In genomic region chr19:9620842-9621155, GRCh38 we compare ENCODE assay signal across 8 cellular contexts. TPM values are rescaled to one million over a fixed set of nuclear protein-coding genes. Genes with fewer than 3 reads are reported as not detected.
DNase-seq lines count a peak whose midpoint lies in the region; ATAC-seq and TF ChIP-seq lines count a peak whose summit lies in the region.

No MANE protein-coding gene starts in this region.

- CTCF ChIA-PET in activated CD8-positive, alpha-beta T cell treated with anti-CD3 and anti-CD28 coated beads, Interleukin-2, amount 10 ng/mL, durations not matched to agents 7 days and 5 days (lab: Charles Lee): interaction anchor here (1.1 kb wide), 1 partner anchor 34 kb away, joined by 3 read pairs; no protein-coding TSS in a partner anchor

- peaks cover 46% of the 10 kb centered on the region for H3K36me3 Mint-ChIP-seq in activated CD8-positive, alpha-beta T cell treated with anti-CD3 and anti-CD28 coated beads, Interleukin-2, amount 10 ng/mL, durations not matched to agents 7 days and 5 days (ENCODE audit: low read depth)
- peaks cover 9 to 32% of the 10 kb centered on the region in 2 donors for H3K36me3 Mint-ChIP-seq in stimulated activated naive B cell treated with anti-CD40 and anti-IgM and Interleukin-4, amounts not matched to agents 10 μg/mL and 1 μg/mL and 100 μg/mL, for 72 hours

- H3K4me3 ChIP-seq in HFF-Myc (replicated peaks; ENCODE audit: low read depth, low read length) (peak overlapping the region; percentile 91), iPS DF 6.9 (ENCODE audit: low read length) (peak overlapping the region; percentile 77)

- no peak for TF ChIP-seq CTCF in HFF-Myc (IDR thresholded peaks at IDR 0.05; ENCODE audit: low read depth, low read length, missing control alignments)

- peaks cover 5% of the 10 kb centered on the region for H3K9me3 Mint-ChIP-seq in activated CD8-positive, alpha-beta T cell treated with anti-CD3 and anti-CD28 coated beads, Interleukin-2, amount 10 ng/mL, durations not matched to agents 7 days and 5 days (ENCODE audit: insufficient read depth)
- no peaks in the 10 kb centered on the region for H3K9me3 Mint-ChIP-seq in stimulated activated naive B cell treated with anti-CD40 and anti-IgM and Interleukin-4, amounts not matched to agents 10 μg/mL and 1 μg/mL and 100 μg/mL, for 72 hours

- H3K27ac Mint-ChIP-seq in activated CD8-positive, alpha-beta T cell treated with anti-CD3 and anti-CD28 coated beads, Interleukin-2, amount 10 ng/mL, durations not matched to agents 7 days and 5 days: peak overlapping the region; percentile 99
- peak overlapping the region; percentile 100 for H3K27ac Mint-ChIP-seq in stimulated activated naive B cell treated with anti-CD40 and anti-IgM and Interleukin-4, amounts not matched to agents 10 μg/mL and 1 μg/mL and 100 μg/mL, for 72 hours

- POLR2A ChIA-PET in activated CD8-positive, alpha-beta T cell treated with anti-CD3 and anti-CD28 coated beads, Interleukin-2, amount 10 ng/mL, durations not matched to agents 7 days and 5 days (lab: Charles Lee): no interaction called here

- H3K27me3 Mint-ChIP-seq in activated CD8-positive, alpha-beta T cell treated with anti-CD3 and anti-CD28 coated beads, Interleukin-2, amount 10 ng/mL, durations not matched to agents 7 days and 5 days (ENCODE audit: low read depth): no peaks in the 10 kb centered on the region
- no peaks in the 10 kb centered on the region for H3K27me3 Mint-ChIP-seq in stimulated activated naive B cell treated with anti-CD40 and anti-IgM and Interleukin-4, amounts not matched to agents 10 μg/mL and 1 μg/mL and 100 μg/mL, for 72 hours

- H3K4me1 Mint-ChIP-seq in activated CD8-positive, alpha-beta T cell treated with anti-CD3 and anti-CD28 coated beads, Interleukin-2, amount 10 ng/mL, durations not matched to agents 7 days and 5 days (ENCODE audit: low read depth): peaks cover 19% of the 10 kb centered on the region
- peaks cover 9 to 20% of the 10 kb centered on the region in 2 donors for H3K4me1 Mint-ChIP-seq in stimulated activated naive B cell treated with anti-CD40 and anti-IgM and Interleukin-4, amounts not matched to agents 10 μg/mL and 1 μg/mL and 100 μg/mL, for 72 hours

- H3K27ac ChIP-seq in iPS DF 6.9 (ENCODE audit: low read length): no peak overlapping the region

- H3K4me3 Mint-ChIP-seq in activated CD8-positive, alpha-beta T cell treated with anti-CD3 and anti-CD28 coated beads, Interleukin-2, amount 10 ng/mL, durations not matched to agents 7 days and 5 days: peak overlapping the region; percentile 93
- peak overlapping the region; percentile 98 to 99 for H3K4me3 Mint-ChIP-seq in stimulated activated naive B cell treated with anti-CD40 and anti-IgM and Interleukin-4, amounts not matched to agents 10 μg/mL and 1 μg/mL and 100 μg/mL, for 72 hours

- DNase-seq in HFF-Myc (ENCODE audit: extremely low read depth, low read depth): no peak
- DNase-seq in activated CD8-positive, alpha-beta T cell treated with anti-CD3 and anti-CD28 coated beads, Interleukin-2, amount 10 ng/mL, durations not matched to agents 7 days and 5 days: no peak
- DNase-seq in iPS DF 6.9 (ENCODE audit: low read depth, low spot score): no peak
- no peak for DNase-seq in stimulated activated naive B cell treated with anti-CD40 and anti-IgM and Interleukin-4, amounts not matched to agents 10 μg/mL and 1 μg/mL and 100 μg/mL, for 72 hours
- no peak for DNase-seq in medulla oblongata (ENCODE audit: extremely low spot score)
- DNase-seq in NCI-H82 treated with DMSO at 0.1 percent for 48 hours (lab: John Stamatoyannopoulos, UW; ENCODE audit: unreplicated experiment): no peak
- DNase-seq in NCI-H2081 treated with DMSO at 0.1 percent for 48 hours (lab: John Stamatoyannopoulos, UW): no peak

- no peak for ATAC-seq in activated CD8-positive, alpha-beta T cell treated with anti-CD3 and anti-CD28 coated beads, Interleukin-2, amount 10 ng/mL, durations not matched to agents 7 days and 5 days
- ATAC-seq in stimulated activated naive B cell treated with anti-CD40 and anti-IgM and Interleukin-4, amounts not matched to agents 10 μg/mL and 1 μg/mL and 100 μg/mL, for 72 hours (replicated peaks): peak in 1 of 2 donors; percentile 62
- ATAC-seq in GM19035 (IDR thresholded peaks at IDR 0.05; ENCODE audit: unreplicated experiment): no peak

- WGBS in iPS DF 6.9 (ENCODE audit: insufficient coverage, insufficient read length): no CpG with 5 or more reads among the region's 16 CpGs

- no peaks in the 10 kb centered on the region for H3K9me3 ChIP-seq in iPS DF 6.9 (ENCODE audit: control insufficient read depth, insufficient read depth, low read length)

- H3K36me3 ChIP-seq in iPS DF 6.9 (ENCODE audit: control insufficient read depth, insufficient read depth, low read length): peaks cover 10% of the 10 kb centered on the region; the same call in 1 of the 2 replicates

- no peaks in the 10 kb centered on the region for H3K4me1 ChIP-seq in iPS DF 6.9 (ENCODE audit: control insufficient read depth, insufficient read depth, low read length)

- no peaks in the 10 kb centered on the region for H3K27me3 ChIP-seq in iPS DF 6.9 (ENCODE audit: control insufficient read depth, insufficient read depth, low read length)

RNA-seq across cellular contexts. Expression of gene ZNF561, which starts 0.2 kb away (rescaled TPM):
- 10 to 100 TPM; 21.1 to 23.2 TPM for total RNA-seq in activated CD8-positive, alpha-beta T cell treated with anti-CD3 and anti-CD28 coated beads, Interleukin-2, amount 10 ng/mL, durations not matched to agents 7 days and 5 days

RNA-seq across cellular contexts. Expression of gene ZNF121, which starts 36.5 kb away (rescaled TPM):
- total RNA-seq in activated CD8-positive, alpha-beta T cell treated with anti-CD3 and anti-CD28 coated beads, Interleukin-2, amount 10 ng/mL, durations not matched to agents 7 days and 5 days: 10 to 100 TPM; 51.3 to 55.2 TPM

RNA-seq across cellular contexts. Expression of gene ZNF562, which starts 54.1 kb away (rescaled TPM):
- 10 to 100 TPM; 27.2 to 29.2 TPM for total RNA-seq in activated CD8-positive, alpha-beta T cell treated with anti-CD3 and anti-CD28 coated beads, Interleukin-2, amount 10 ng/mL, durations not matched to agents 7 days and 5 days
